ENCODE assay signal across 18 cellular contexts in the genomic region with DNA sequence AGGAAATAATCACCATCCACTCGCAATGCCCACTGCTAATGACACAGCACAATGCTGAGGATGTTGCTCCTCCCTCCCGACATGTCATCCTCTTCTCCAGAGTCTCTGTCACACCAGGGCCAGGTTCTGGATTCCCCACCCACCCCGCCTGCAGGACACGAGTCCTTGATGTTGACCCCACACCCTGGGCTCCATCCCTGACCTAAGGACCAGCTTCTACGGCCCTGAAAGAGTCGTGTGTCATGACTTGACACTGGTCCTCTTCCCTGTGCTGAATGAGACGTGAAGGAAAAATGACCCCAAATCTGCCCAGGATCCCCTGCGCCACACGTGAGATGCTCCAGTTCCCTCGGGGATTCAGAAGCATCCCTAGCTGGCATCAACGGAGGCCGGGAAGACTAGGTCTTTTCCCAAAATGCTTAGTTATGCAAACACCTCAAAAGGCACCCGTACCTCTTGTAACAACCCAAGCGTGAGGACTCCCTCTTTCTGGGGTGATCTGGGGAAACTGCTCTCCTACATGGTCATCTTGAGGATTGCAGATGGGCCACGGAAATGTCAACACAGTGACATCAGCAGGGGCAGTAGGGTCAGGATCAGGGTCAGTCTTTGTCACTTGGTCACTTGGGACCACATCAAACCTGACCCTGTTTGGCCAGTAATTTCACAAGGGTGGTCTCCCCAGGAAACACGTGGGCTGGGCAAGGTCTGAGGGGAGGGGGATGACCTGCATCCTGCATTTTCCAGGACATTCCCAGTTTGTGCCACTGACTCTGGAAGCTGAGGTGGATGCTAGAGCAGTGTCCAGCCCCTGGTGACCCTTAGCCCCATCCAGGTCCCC. TPM values are rescaled to one million over a fixed set of nuclear protein-coding genes. Genes with fewer than 3 reads are reported as not detected.
DNase-seq lines count a peak whose midpoint lies in the region; ATAC-seq, FAIRE-seq and TF ChIP-seq lines count a peak whose summit lies in the region.
"Had no signal": no experiment of that assay in that cellular context is flagged by ENCODE, and none has a peak within 500 bp of the region (broad histone marks: within the 10 kb centered on the region; RNA-seq: fewer than 3 reads in every experiment).

No MANE protein-coding gene starts in this region.

- no peaks in the 10 kb centered on the region for H3K9me3 ChIP-seq in GM12878 (replicated peaks; ENCODE audit: control insufficient read depth, insufficient read depth, low read length)

- WGBS in GM12878 (ENCODE audit: insufficient coverage, insufficient replicate concordance, low lambda C conversion rate, missing lambda C conversion rate), result 41% methylated on average over 16 of the region's 16 CpGs

- peak overlapping the region; percentile 86 to 97 (median 96) for H3K27ac Mint-ChIP-seq in IgD-negative memory B cell

- no peaks in the 10 kb centered on the region for H3K27me3 ChIP-seq in GM12878 (replicated peaks in 1 of 2; ENCODE audit: control insufficient read depth in 2 of 2, insufficient read depth in 2 of 2, low read length in 1 of 2)

- H4K20me1 ChIP-seq in GM12878 (ENCODE audit: control insufficient read depth, insufficient read depth), result no peaks in the 10 kb centered on the region

- DNase-seq in left ventricle myocardium superior (peak; percentile 6), Right ventricle myocardium inferior (ENCODE audit: missing footprints) (no peak), GM12878 (ENCODE audit: low read depth, low spot score) (no peak), foreskin fibroblast (no peak), NK-92 (lab: John Stamatoyannopoulos, UW; ENCODE audit: unreplicated experiment) (no peak)
- DNase-seq in stimulated activated CD4-positive, alpha-beta T cell treated with anti-CD3 and anti-CD28 coated beads, Interleukin-2, amount 100 ng/mL, for 24 hours, result no peak
- DNase-seq: activated CD4-positive, alpha-beta T cell treated with anti-CD3 and anti-CD28 coated beads for 1 hour; activated T-cell treated with anti-CD3 and anti-CD28 coated beads for 4 hours; NCI-H1048; NCI-H2081 had no signal

- no peaks in the 10 kb centered on the region for H3K36me3 ChIP-seq in GM12878 (ENCODE audit: control insufficient read depth in 2 of 2, insufficient read depth in 2 of 2, low read length in 1 of 2)

- H3K36me3 Mint-ChIP-seq in IgD-negative memory B cell, result no peaks in the 10 kb centered on the region

- CTCF ChIA-PET in GM12878 (lab: Yijun Ruan, JAX), result interaction anchor here (0.5 to 21.7 kb wide), 13 partner anchors 8 to 771 kb away, joined by 3 to 551 read pairs (median 5); no protein-coding TSS in a partner anchor

- intact Hi-C loops in left ventricle myocardium superior (cut with micrococcal nuclease), result no loop called here
- intact Hi-C loops in Right ventricle myocardium inferior (cut with DNase I), result no loop called here
- intact Hi-C loops in GM12878 (cut with micrococcal nuclease; ENCODE audit: unreplicated experiment), result loop anchor here (1.0 kb wide), 1 partner anchor 27 kb away; no protein-coding TSS in a partner anchor

- H3K79me2 ChIP-seq in GM12878 (ENCODE audit: control insufficient read depth, insufficient read depth, low read length), result peaks cover 46% of the 10 kb centered on the region
- H3K79me2 ChIP-seq: parathyroid adenoma had no signal

- H3K4me3 Mint-ChIP-seq in IgD-negative memory B cell, result peak overlapping the region in 3 of 4 donors; percentile 68 to 86 (median 86)

- no TSS peak for BruUV-seq in GM12878 (replicated peaks; lab: Mats Ljungman, UMichigan)

- H3K4me2 ChIP-seq in GM12878 (ENCODE audit: control insufficient read depth, insufficient read depth), result peak overlapping the region; percentile 94

- H3K27me3 Mint-ChIP-seq in IgD-negative memory B cell, result peaks cover 6% of the 10 kb centered on the region
- H3K27me3 Mint-ChIP-seq: effector memory CD8-positive, alpha-beta T cell had no signal

- no peaks in the 10 kb centered on the region for H3K9me3 Mint-ChIP-seq in IgD-negative memory B cell
- H3K9me3 Mint-ChIP-seq: effector memory CD8-positive, alpha-beta T cell had no signal

- POLR2A ChIA-PET in GM12878 (lab: Charles Lee), result interaction anchor here (0.8 to 10.1 kb wide), 15 partner anchors 8 to 886 kb away, joined by 3 to 153 read pairs (median 5); no protein-coding TSS in a partner anchor

- no peak overlapping the region for H2AFZ ChIP-seq in GM12878 (ENCODE audit: control insufficient read depth, low read depth, low read length)
- H2AFZ ChIP-seq: parathyroid adenoma had no signal

- peaks cover 85% of the 10 kb centered on the region for H3K4me1 ChIP-seq in GM12878 (ENCODE audit: control insufficient read depth, insufficient read depth, low read length)
- H3K4me1 ChIP-seq: parathyroid adenoma had no signal

- H3K9ac ChIP-seq in GM12878 (ENCODE audit: control insufficient read depth, insufficient read depth, low read length), result peak overlapping the region; percentile 85
- H3K9ac ChIP-seq: parathyroid adenoma had no signal

- TF ChIP-seq CTCF in GM12878 (IDR thresholded peaks at IDR 0.05 in 2 of 3, conservative IDR thresholded peaks at IDR 0.05 in 1 of 3; ENCODE audit: control insufficient read depth in 2 of 3, extremely low read depth in 1 of 3, insufficient read depth in 1 of 3, low read depth in 3 of 3, low read length in 3 of 3) (no peak), foreskin fibroblast (IDR thresholded peaks at IDR 0.05; ENCODE audit: low read depth, low read length) (no peak)

- H3K27ac ChIP-seq in GM12878 (ENCODE audit: control insufficient read depth, insufficient read depth), result peak overlapping the region; percentile 99
- H3K27ac ChIP-seq: parathyroid adenoma had no signal

- RAD21 ChIA-PET in GM12878 (lab: Charles Lee; ENCODE audit: unreplicated experiment), result interaction anchor here (0.8 to 16.2 kb wide), 19 partner anchors 8 to 887 kb away, joined by 3 to 255 read pairs (median 5); no protein-coding TSS in a partner anchor

- H3K4me1 Mint-ChIP-seq in IgD-negative memory B cell, result peaks cover 57 to 71% (median 68%) of the 10 kb centered on the region in 3 donors

- SMC1A ChIA-PET in GM12878 (lab: Charles Lee; ENCODE audit: uncharacterized antibody, unreplicated experiment), result interaction anchor here (0.7 to 15.9 kb wide), 17 partner anchors 10 to 773 kb away, joined by 3 to 154 read pairs (median 10); no protein-coding TSS in a partner anchor

- FAIRE-seq in GM12878 (lab: Jason Lieb, UNC), result no peak
- FAIRE-seq: astrocyte had no signal

- in situ Hi-C loops in GM12878 (cut with MboI), result no loop called here

- ATAC-seq in left ventricle myocardium superior, result no peak
- no peak for ATAC-seq in Right ventricle myocardium inferior
- ATAC-seq in GM12878, result peak; percentile 1; the same call in 1 of the 3 replicates

- no peak for TF ChIP-seq RAD21 in GM12878 (IDR thresholded peaks at IDR 0.05; ENCODE audit: insufficient read depth, low read depth, low read length)

- H3K4me3 ChIP-seq in GM12878, result no peak overlapping the region
- no peak overlapping the region for H3K4me3 ChIP-seq in foreskin fibroblast (ENCODE audit: low read depth in 1 of 2, low read length in 2 of 2)

- peak in 1 of 2 experiments; percentile 17; a peak in 1 of 4 replicates for TF ChIP-seq EP300 in GM12878 (IDR thresholded peaks at IDR 0.05; ENCODE audit: borderline replicate concordance in 1 of 2, control insufficient read depth in 1 of 2, low read depth in 2 of 2, low read length in 2 of 2)

- 0 out of 2 replicates have a peak, but pooled peaks have one; percentile 50 for TF ChIP-seq POLR2A in GM12878 (IDR thresholded peaks at IDR 0.05; ENCODE audit: low read depth, low read length)

TF ChIP-seq in GM12878, 131 proteins besides CTCF, POLR2A, EP300 and RAD21 (continues in another document):
- TF ChIP-seq TBL1XR1 (IDR thresholded peaks at IDR 0.05; ENCODE audit: low read depth, low read length) (no peak), YY1 (IDR thresholded peaks at IDR 0.05; ENCODE audit: low read depth, low read length) (no peak), BACH1 (IDR thresholded peaks at IDR 0.05; ENCODE audit: borderline replicate concordance) (no peak), SP1 (IDR thresholded peaks at IDR 0.05; ENCODE audit: low read depth, low read length) (no peak)
- TF ChIP-seq, protein P1, sequence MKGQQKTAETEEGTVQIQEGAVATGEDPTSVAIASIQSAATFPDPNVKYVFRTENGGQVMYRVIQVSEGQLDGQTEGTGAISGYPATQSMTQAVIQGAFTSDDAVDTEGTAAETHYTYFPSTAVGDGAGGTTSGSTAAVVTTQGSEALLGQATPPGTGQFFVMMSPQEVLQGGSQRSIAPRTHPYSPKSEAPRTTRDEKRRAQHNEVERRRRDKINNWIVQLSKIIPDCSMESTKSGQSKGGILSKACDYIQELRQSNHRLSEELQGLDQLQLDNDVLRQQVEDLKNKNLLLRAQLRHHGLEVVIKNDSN (IDR thresholded peaks at IDR 0.05; ENCODE audit: borderline replicate concordance, extremely low read length, insufficient read depth, low read depth, low read length), result no peak
- TF ChIP-seq, protein P2, sequence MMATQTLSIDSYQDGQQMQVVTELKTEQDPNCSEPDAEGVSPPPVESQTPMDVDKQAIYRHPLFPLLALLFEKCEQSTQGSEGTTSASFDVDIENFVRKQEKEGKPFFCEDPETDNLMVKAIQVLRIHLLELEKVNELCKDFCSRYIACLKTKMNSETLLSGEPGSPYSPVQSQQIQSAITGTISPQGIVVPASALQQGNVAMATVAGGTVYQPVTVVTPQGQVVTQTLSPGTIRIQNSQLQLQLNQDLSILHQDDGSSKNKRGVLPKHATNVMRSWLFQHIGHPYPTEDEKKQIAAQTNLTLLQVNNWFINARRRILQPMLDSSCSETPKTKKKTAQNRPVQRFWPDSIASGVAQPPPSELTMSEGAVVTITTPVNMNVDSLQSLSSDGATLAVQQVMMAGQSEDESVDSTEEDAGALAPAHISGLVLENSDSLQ (IDR thresholded peaks at IDR 0.05), result no peak

RNA-seq across cellular contexts. Expression of gene IGLL5, which starts 42.0 kb away (rescaled TPM):
- total RNA-seq in left ventricle myocardium superior, result 0.92 TPM
- total RNA-seq in Right ventricle myocardium inferior, result not detected
- 195 TPM for polyA plus RNA-seq in IgD-negative memory B cell
- not detected in 2 replicates for total RNA-seq in GM12878 (2013; cell fraction: nucleolus; rRNA removed)
- not detected in 2 replicates for total RNA-seq in GM12878 (2014; rRNA removed)
- not detected in 2 replicates for total RNA-seq in GM12878 (2014; rRNA removed; fragmentation: Illumina TruSeq; extraction: Trizol)
- not detected in 2 replicates for total RNA-seq in GM12878 (2021)
- not detected for polyA plus RNA-seq in GM12878 (2011; ENCODE audit: low read depth)
- polyA plus RNA-seq in GM12878 (2011; rRNA removed), result not detected in 2 replicates
- not detected in 2 replicates for polyA plus RNA-seq in GM12878 (2011; cell fraction: cytosol; rRNA removed)
- polyA plus RNA-seq in GM12878 (2011; cell fraction: nucleus; rRNA removed), result not detected in 2 replicates
- 0.39 and 0.48 TPM in 2 replicates for polyA plus RNA-seq in GM12878 (2012)
- not detected in 2 replicates for polyA plus RNA-seq in GM12878 (2014; fragmentation: Illumina TruSeq; extraction: Trizol)
- polyA plus RNA-seq in GM12878 (2014; fragmentation: Nextera tagmentation; extraction: Ambion mirVana), result not detected
- polyA plus RNA-seq in GM12878 (2014; rRNA removed), result not detected in 2 replicates
- not detected for polyA plus RNA-seq in GM12878 (2016; fragmentation: Nextera tagmentation; extraction: Ambion mirVana)
- not detected in 2 replicates for polyA minus RNA-seq in GM12878 (2011; rRNA and poly(A)+ RNA removed)
- not detected in 2 replicates for polyA minus RNA-seq in GM12878 (2011; cell fraction: cytosol; rRNA and poly(A)+ RNA removed)
- not detected in 2 replicates for polyA minus RNA-seq in GM12878 (2011; cell fraction: nucleus; rRNA and poly(A)+ RNA removed)
- total RNA-seq: astrocyte, chondrocyte, lower leg skin, NCI-H460, SK-MEL-5 had no signal
